Comparison of ENCODE assay signal across 8 cellular contexts in the genomic region with DNA sequence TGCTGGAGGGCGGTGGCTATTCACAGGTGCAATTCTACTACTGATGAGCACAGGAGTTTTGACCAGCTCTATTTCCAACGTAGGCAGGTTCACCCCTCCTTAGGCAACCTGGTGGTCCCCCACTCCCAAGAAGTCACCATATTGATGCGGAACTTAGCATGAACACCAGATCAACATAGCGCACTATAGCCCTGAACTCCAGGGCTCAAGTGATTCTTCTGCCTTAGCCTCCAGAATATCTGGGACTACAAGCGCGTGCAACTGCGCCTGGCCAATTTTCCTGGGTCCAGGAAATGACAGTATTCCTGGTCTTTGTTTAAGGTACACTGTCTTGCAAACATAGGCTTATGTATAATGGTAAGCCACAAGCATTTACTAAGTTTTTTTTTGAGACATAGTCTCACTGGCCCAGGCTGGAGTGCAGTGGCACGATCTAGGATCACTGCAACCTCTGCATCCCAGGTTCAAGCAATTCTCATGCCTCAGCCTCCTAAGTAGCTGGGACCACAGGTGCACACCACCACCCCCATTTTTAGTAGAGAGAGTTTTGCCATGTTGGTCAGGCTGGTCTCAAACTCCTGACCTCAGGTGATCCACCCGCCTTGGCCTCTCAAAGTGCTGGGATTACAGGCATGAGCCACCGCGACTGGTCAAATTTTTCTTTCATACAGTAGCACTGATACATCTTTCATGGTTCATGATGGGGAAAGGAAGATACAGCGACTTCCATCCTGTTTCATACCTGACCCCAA. TPM values are rescaled to one million over a fixed set of nuclear protein-coding genes. Genes with fewer than 3 reads are reported as not detected.
DNase-seq lines count a peak whose midpoint lies in the region; ATAC-seq and TF ChIP-seq lines count a peak whose summit lies in the region.

No MANE protein-coding gene starts in this region.

- POLR2A ChIA-PET in activated B cell treated with CpG ODN at 0.5 μM for 24 hours (lab: Charles Lee): interaction anchor here (0.7 to 14.0 kb wide), 7 partner anchors 10 to 768 kb away, joined by 4 to 1106 read pairs (median 7); partner anchors contain the start of genes ENSA and MCL1

- intact Hi-C loops in activated B cell treated with CpG ODN at 0.5 μM for 24 hours (cut with micrococcal nuclease): loop anchor here (1.0 to 10.0 kb wide), 2 partner anchors 13 to 198 kb away; partner anchors contain the start of genes CTSS and MCL1
- intact Hi-C loops in gastrocnemius medialis (cut with DNase I; ENCODE audit: low total_unique reads): loop anchor here (10.0 kb wide), 1 partner anchor 308 kb away; the partner anchor contains the start of gene ARNT
- intact Hi-C loops in sciatic nerve (cut with DNase I): no loop called here

- H3K27ac Mint-ChIP-seq in activated B cell treated with CpG ODN at 0.5 μM for 24 hours: peak overlapping the region; percentile 94

- DNase-seq in GM12864 (ENCODE audit: low read depth) (no peak), activated B cell treated with CpG ODN at 0.5 μM for 24 hours (no peak), fibroblast of villous mesenchyme (ENCODE audit: low read depth) (no peak), gastrocnemius medialis (no peak), GM13977 (ENCODE audit: low spot score) (no peak), NCI-H345 (lab: John Stamatoyannopoulos, UW) (no peak), sciatic nerve (ENCODE audit: low spot score) (no peak)

- H3K36me3 Mint-ChIP-seq in activated B cell treated with CpG ODN at 0.5 μM for 24 hours (ENCODE audit: low read depth): peaks cover 28% of the 10 kb centered on the region

- no peaks in the 10 kb centered on the region for H3K27me3 Mint-ChIP-seq in activated B cell treated with CpG ODN at 0.5 μM for 24 hours

- ATAC-seq in activated B cell treated with CpG ODN at 0.5 μM for 24 hours (ENCODE audit: low read depth) (no peak), gastrocnemius medialis (no peak), GM21447 (IDR thresholded peaks at IDR 0.05; ENCODE audit: unreplicated experiment) (no peak), sciatic nerve (no peak)

- CTCF ChIA-PET in activated B cell treated with CpG ODN at 0.5 μM for 24 hours (lab: Charles Lee): interaction anchor here (1.4 to 13.3 kb wide), 3 partner anchors 11 to 50 kb away, joined by 3 to 358 read pairs (median 21); partner anchors contain the start of gene MCL1

- peaks cover 94 to 97% of the 10 kb centered on the region in 2 donors for H3K4me1 ChIP-seq in gastrocnemius medialis

- no peaks in the 10 kb centered on the region for H3K9me3 Mint-ChIP-seq in activated B cell treated with CpG ODN at 0.5 μM for 24 hours

- no peaks in the 10 kb centered on the region for H3K9me3 ChIP-seq in gastrocnemius medialis

- peaks cover 94% of the 10 kb centered on the region for H3K4me1 Mint-ChIP-seq in activated B cell treated with CpG ODN at 0.5 μM for 24 hours

- H3K4me3 ChIP-seq in GM12864 (ENCODE audit: low read depth, low read length): peak overlapping the region; percentile 20; the same call in 1 of the 2 replicates
- H3K4me3 ChIP-seq in fibroblast of villous mesenchyme (ENCODE audit: low read depth, low read length): peak overlapping the region; percentile 47
- peak overlapping the region; percentile 48 to 54 (median 52) for H3K4me3 ChIP-seq in gastrocnemius medialis

- in situ Hi-C loops in gastrocnemius medialis (cut with MboI; ENCODE audit: low sequenced_read_pairs in 4 of 4) (loop anchor here in 2 of 4 donors (10.0 kb wide), 1 partner anchor 58 kb away; the partner anchor contains the start of gene ENSA (in 2 of the 2)), GM13977 (cut with MboI; ENCODE audit: low pct_unique_long_range_greater_than_20kb, low sequenced_read_pairs, unreplicated experiment) (loop anchor here (10.0 kb wide), 1 partner anchor 48 kb away; no protein-coding TSS in a partner anchor)

- peak in 1 of 2 donors; percentile 47 for TF ChIP-seq POLR2A in gastrocnemius medialis (IDR thresholded peaks at IDR 0.05)

- H3K4me3 Mint-ChIP-seq in activated B cell treated with CpG ODN at 0.5 μM for 24 hours: peak overlapping the region; percentile 79

- TF ChIP-seq CTCF in GM12864 (IDR thresholded peaks at IDR 0.05; ENCODE audit: low read depth, low read length, missing control alignments) (no peak), activated B cell treated with CpG ODN at 0.5 μM for 24 hours (IDR thresholded peaks at IDR 0.05) (no peak), fibroblast of villous mesenchyme (IDR thresholded peaks at IDR 0.05; ENCODE audit: insufficient read depth, low read depth, low read length) (no peak), gastrocnemius medialis (IDR thresholded peaks at IDR 0.05 in 4 of 5, conservative IDR thresholded peaks at IDR 0.05 in 1 of 5) (no peak), GM13977 (IDR thresholded peaks at IDR 0.05; ENCODE audit: extremely low read depth, insufficient read depth, missing control alignments) (no peak)

- no peaks in the 10 kb centered on the region for H3K27me3 ChIP-seq in gastrocnemius medialis

- peak overlapping the region; percentile 100 for H3K27ac ChIP-seq in gastrocnemius medialis

- H3K36me3 ChIP-seq in gastrocnemius medialis: no peaks in the 10 kb centered on the region

RNA-seq across cellular contexts. Expression of gene MCL1, which starts 12.6 kb away (rescaled TPM):
- total RNA-seq in activated B cell treated with CpG ODN at 0.5 μM for 24 hours: 224 and 233 TPM in 2 replicates
- 218 and 272 TPM in 2 replicates for total RNA-seq in fibroblast of villous mesenchyme
- 100 to 1,000 TPM; 136 to 199 (median 176) TPM for total RNA-seq in gastrocnemius medialis
- 214 TPM for total RNA-seq in sciatic nerve

RNA-seq across cellular contexts. Expression of gene ADAMTSL4, which starts 17.6 kb away (rescaled TPM):
- total RNA-seq in activated B cell treated with CpG ODN at 0.5 μM for 24 hours: 0.11 TPM in 1 of 2 replicates, not detected in the other
- total RNA-seq in fibroblast of villous mesenchyme: 2.9 and 8.6 TPM in 2 replicates
- 10 to 100 TPM in 2 of 4 donors, 1 to 10 TPM in 2; 5.6 to 30.0 (median 10.7) TPM for total RNA-seq in gastrocnemius medialis
- total RNA-seq in sciatic nerve: 70.2 TPM

RNA-seq across cellular contexts. Expression of gene FALEC, which starts 51.2 kb away (rescaled TPM):
- total RNA-seq in activated B cell treated with CpG ODN at 0.5 μM for 24 hours (1.1 TPM in 1 of 2 replicates, not detected in the other), fibroblast of villous mesenchyme (0.64 and 1.3 TPM in 2 replicates), gastrocnemius medialis (not detected), sciatic nerve (not detected)

RNA-seq across cellular contexts. Expression of gene ECM1, which starts 58.9 kb away (rescaled TPM):
- total RNA-seq in activated B cell treated with CpG ODN at 0.5 μM for 24 hours: 1.7 and 2.1 TPM in 2 replicates
- 20.3 and 24.5 TPM in 2 replicates for total RNA-seq in fibroblast of villous mesenchyme
- 1 to 10 TPM; 1.5 to 8.5 (median 5.6) TPM for total RNA-seq in gastrocnemius medialis
- 19.7 TPM for total RNA-seq in sciatic nerve
